Comparison of ENCODE assay signal across 8 cellular contexts in the genomic region with DNA sequence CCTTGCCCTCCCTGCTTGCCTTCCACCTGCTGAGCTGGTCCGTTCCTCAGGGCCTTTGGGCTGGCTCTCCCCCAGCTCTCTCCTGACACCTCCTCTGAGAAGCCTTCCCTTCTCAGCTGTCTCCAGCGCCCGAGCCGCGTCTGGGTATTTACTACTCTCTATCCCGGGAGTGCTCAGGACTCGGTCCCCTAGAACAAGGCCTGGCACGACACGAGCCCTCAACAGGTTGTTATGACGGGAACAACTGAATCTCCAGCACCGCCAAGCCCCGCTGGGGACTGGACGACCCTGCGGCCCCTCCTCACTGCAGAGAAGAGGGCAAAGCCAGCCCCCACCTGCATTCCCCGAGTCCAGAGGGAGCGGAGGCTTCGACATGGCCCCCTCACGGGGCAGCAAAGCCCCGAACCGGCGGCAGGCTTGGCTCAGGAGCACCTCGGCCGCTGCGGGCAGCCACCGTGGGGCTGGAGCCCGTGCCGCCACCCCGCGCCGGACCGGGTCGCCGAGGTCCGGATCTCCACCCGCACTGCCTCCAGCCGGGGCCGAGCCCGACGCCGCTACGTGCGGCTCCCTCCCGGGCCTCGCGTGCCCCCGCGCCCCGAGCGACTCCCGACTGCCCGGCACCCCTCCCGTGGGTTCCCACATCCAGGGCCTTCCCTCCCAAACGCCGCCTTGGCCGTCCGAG. TPM values are rescaled to one million over a fixed set of nuclear protein-coding genes. Genes with fewer than 3 reads are reported as not detected.
DNase-seq lines count a peak whose midpoint lies in the region; ATAC-seq and TF ChIP-seq lines count a peak whose summit lies in the region.

No MANE protein-coding gene starts in this region.

- no peaks in the 10 kb centered on the region for H3K27me3 Mint-ChIP-seq in nephron (ENCODE audit: low read depth)

- peaks cover 6% of the 10 kb centered on the region for H3K36me3 ChIP-seq in WERI-Rb-1
- H3K36me3 ChIP-seq in esophagus (ENCODE audit: control insufficient read depth in 2 of 2, insufficient read depth in 2 of 2, low read length in 1 of 2), result peaks cover 0 to 3% of the 10 kb centered on the region in 2 donors

- H3K36me3 Mint-ChIP-seq in nephron (ENCODE audit: low read depth), result no peaks in the 10 kb centered on the region

- H3K27me3 ChIP-seq in WERI-Rb-1 (ENCODE audit: insufficient read depth, low read depth, severe bottlenecking) (no peaks in the 10 kb centered on the region), esophagus (ENCODE audit: control insufficient read depth in 1 of 2, insufficient read depth in 2 of 2, low read length in 2 of 2) (no peaks in the 10 kb centered on the region)

- H3K4me1 ChIP-seq in esophagus (ENCODE audit: control insufficient read depth in 2 of 2, insufficient read depth in 2 of 2, low read length in 1 of 2), result peaks cover 31 to 33% of the 10 kb centered on the region in 2 donors

- WGBS in esophagus, 2 donors, result 1% methylated on average over 50 to 56 of the region's 56 CpGs

- no peaks in the 10 kb centered on the region for H3K9me3 ChIP-seq in WERI-Rb-1 (ENCODE audit: severe bottlenecking)
- no peaks in the 10 kb centered on the region for H3K9me3 ChIP-seq in esophagus (ENCODE audit: control insufficient read depth in 2 of 2, insufficient read depth in 1 of 2, low read depth in 1 of 2, low read length in 1 of 2)

- DNase-seq in DMS 273 (lab: John Stamatoyannopoulos, UW; ENCODE audit: unreplicated experiment) (peak; percentile 63), DMS 273 treated with DMSO at 0.1 percent for 48 hours (lab: John Stamatoyannopoulos, UW) (no peak), WERI-Rb-1 (no peak), SIG-M5 treated with dmso at 0.1 percent for 504 hours (lab: John Stamatoyannopoulos, UW; ENCODE audit: unreplicated experiment) (no peak)

- peak overlapping the region; percentile 69 for H3K4me3 ChIP-seq in WERI-Rb-1 (ENCODE audit: low read depth, low read length)
- H3K4me3 ChIP-seq in esophagus (ENCODE audit: low read depth in 1 of 2, low read length in 2 of 2), result peak overlapping the region; percentile 89 to 93

- peaks cover 32% of the 10 kb centered on the region for H3K4me1 Mint-ChIP-seq in nephron

- ATAC-seq in HG02840 (IDR thresholded peaks at IDR 0.05; ENCODE audit: low FRiP score, unreplicated experiment) (peak; percentile 1), HG02759 (IDR thresholded peaks at IDR 0.05; ENCODE audit: unreplicated experiment) (no peak)

- H3K4me3 Mint-ChIP-seq in nephron, result peak overlapping the region; percentile 87 to 93 (median 91)

- peak overlapping the region; percentile 63 to 91 (median 82) for H3K27ac Mint-ChIP-seq in nephron

- H3K27ac ChIP-seq in WERI-Rb-1 (peak overlapping the region; percentile 95), esophagus (ENCODE audit: low read depth in 2 of 2, low read length in 1 of 2) (peak overlapping the region; percentile 89 to 97)

- TF ChIP-seq CTCF in WERI-Rb-1 (IDR thresholded peaks at IDR 0.05; ENCODE audit: low read depth, low read length), result no peak
- no peak for TF ChIP-seq CTCF in nephron (IDR thresholded peaks at IDR 0.05; ENCODE audit: unreplicated experiment in 3 of 3)

- no peaks in the 10 kb centered on the region for H3K9me3 Mint-ChIP-seq in nephron

RNA-seq across cellular contexts. Expression of a gene that starts 0.8 kb away (rescaled TPM):
- 10 to 100 TPM; 20.2 to 22.1 TPM for polyA plus RNA-seq in esophagus

RNA-seq across cellular contexts. Expression of a gene that starts 8.5 kb away (rescaled TPM):
- 10 to 100 TPM in 1 of 2 donors, 1 to 10 TPM in 1; 4.8 to 16.2 TPM for polyA plus RNA-seq in esophagus

RNA-seq across cellular contexts. Expression of a gene that starts 39.2 kb away (rescaled TPM):
- 1 to 10 TPM; 2.5 to 3.6 TPM for polyA plus RNA-seq in esophagus
